Comparison of ENCODE assay signal across 9 cellular contexts in genomic region chr13:21330126-21330861, GRCh38.
DNase-seq lines count a peak whose midpoint lies in the region; ATAC-seq and TF ChIP-seq lines count a peak whose summit lies in the region.
"Had no signal": no experiment of that assay in that cellular context is flagged by ENCODE, and none has a peak within 500 bp of the region (broad histone marks: within the 10 kb centered on the region; RNA-seq: fewer than 3 reads in every experiment).

No MANE protein-coding gene starts in this region.

- peak overlapping the region; percentile 46 for H3K4me3 Mint-ChIP-seq in activated CD4-positive, alpha-beta memory T cell treated with anti-CD3 and anti-CD28 coated beads, Interleukin-2, amount 10 ng/mL, durations not matched to agents 7 days and 5 days

- H3K4me1 Mint-ChIP-seq in activated CD4-positive, alpha-beta memory T cell treated with anti-CD3 and anti-CD28 coated beads, Interleukin-2, amount 10 ng/mL, durations not matched to agents 7 days and 5 days: peaks cover 57% of the 10 kb centered on the region

- no peak for DNase-seq in GM06990 (ENCODE audit: extremely low read depth, insufficient read length)
- DNase-seq in activated CD4-positive, alpha-beta memory T cell treated with anti-CD3 and anti-CD28 coated beads, Interleukin-2, amount 10 ng/mL, durations not matched to agents 7 days and 5 days: peak; percentile 52
- no peak for DNase-seq in tibial artery
- DNase-seq in middle frontal gyrus (ENCODE audit: extremely low spot score, low spot score): no peak
- DNase-seq in BE2C: no peak
- no peak for DNase-seq in SW 1271 (lab: John Stamatoyannopoulos, UW)
- DNase-seq: T-helper 9 cell had no signal

- CTCF ChIA-PET in activated CD4-positive, alpha-beta memory T cell treated with anti-CD3 and anti-CD28 coated beads, Interleukin-2, amount 10 ng/mL, durations not matched to agents 7 days and 5 days (lab: Charles Lee): interaction anchor here (1.2 to 1.9 kb wide), 2 partner anchors 33 kb away, joined by 3 to 6 read pairs; no protein-coding TSS in a partner anchor

- POLR2A ChIA-PET in activated CD4-positive, alpha-beta memory T cell treated with anti-CD3 and anti-CD28 coated beads, Interleukin-2, amount 10 ng/mL, durations not matched to agents 7 days and 5 days (lab: Charles Lee): interaction anchor here (0.9 to 1.4 kb wide), 3 partner anchors 9 to 129 kb away, joined by 3 to 11 read pairs (median 3); partner anchors contain the start of gene ZDHHC20

- peak overlapping the region; percentile 50 for H3K4me3 ChIP-seq in GM06990 (replicated peaks; ENCODE audit: low read depth, low read length)
- H3K4me3 ChIP-seq in tibial artery: no peak overlapping the region
- no peak overlapping the region for H3K4me3 ChIP-seq in BE2C (ENCODE audit: low read depth, low read length)

- H3K27me3 ChIP-seq in GM06990 (replicated peaks; ENCODE audit: control insufficient read depth, insufficient read depth, low read length): no peaks in the 10 kb centered on the region
- H3K27me3 ChIP-seq in tibial artery: no peaks in the 10 kb centered on the region
- no peaks in the 10 kb centered on the region for H3K27me3 ChIP-seq in BE2C

- H3K36me3 ChIP-seq in GM06990 (ENCODE audit: control insufficient read depth, insufficient read depth, low read length) (no peaks in the 10 kb centered on the region), tibial artery (no peaks in the 10 kb centered on the region), BE2C (no peaks in the 10 kb centered on the region)

- H3K9me3 ChIP-seq in tibial artery (no peaks in the 10 kb centered on the region), BE2C (no peaks in the 10 kb centered on the region)

- H3K27ac Mint-ChIP-seq in activated CD4-positive, alpha-beta memory T cell treated with anti-CD3 and anti-CD28 coated beads, Interleukin-2, amount 10 ng/mL, durations not matched to agents 7 days and 5 days: peak overlapping the region; percentile 63

- peaks cover 7% of the 10 kb centered on the region for H3K36me3 Mint-ChIP-seq in activated CD4-positive, alpha-beta memory T cell treated with anti-CD3 and anti-CD28 coated beads, Interleukin-2, amount 10 ng/mL, durations not matched to agents 7 days and 5 days (ENCODE audit: low read depth)

- H3K9me3 Mint-ChIP-seq in activated CD4-positive, alpha-beta memory T cell treated with anti-CD3 and anti-CD28 coated beads, Interleukin-2, amount 10 ng/mL, durations not matched to agents 7 days and 5 days: no peaks in the 10 kb centered on the region

- H3K27me3 Mint-ChIP-seq in activated CD4-positive, alpha-beta memory T cell treated with anti-CD3 and anti-CD28 coated beads, Interleukin-2, amount 10 ng/mL, durations not matched to agents 7 days and 5 days: no peaks in the 10 kb centered on the region

- no peak overlapping the region for H3K27ac ChIP-seq in tibial artery

- peak; percentile 75 for ATAC-seq in GM19324 (IDR thresholded peaks at IDR 0.05; ENCODE audit: low FRiP score, unreplicated experiment)
- peak; percentile 69 for ATAC-seq in HG03025 (IDR thresholded peaks at IDR 0.05; ENCODE audit: low FRiP score, unreplicated experiment)

- peaks cover 0 to 11% (median 0%) of the 10 kb centered on the region in 4 donors for H3K4me1 ChIP-seq in tibial artery
- no peaks in the 10 kb centered on the region for H3K4me1 ChIP-seq in BE2C

- intact Hi-C loops in tibial artery (cut with DNase I; ENCODE audit: low total_unique reads): no loop called here

- TF ChIP-seq CTCF in GM06990 (IDR thresholded peaks at IDR 0.05; ENCODE audit: insufficient read depth, low read length, poor library complexity, severe bottlenecking) (no peak), tibial artery (IDR thresholded peaks at IDR 0.05) (no peak), BE2C (IDR thresholded peaks at IDR 0.05; ENCODE audit: low read depth, low read length) (no peak)
